ENCODE assay signal across 24 cellular contexts in the genomic region with DNA sequence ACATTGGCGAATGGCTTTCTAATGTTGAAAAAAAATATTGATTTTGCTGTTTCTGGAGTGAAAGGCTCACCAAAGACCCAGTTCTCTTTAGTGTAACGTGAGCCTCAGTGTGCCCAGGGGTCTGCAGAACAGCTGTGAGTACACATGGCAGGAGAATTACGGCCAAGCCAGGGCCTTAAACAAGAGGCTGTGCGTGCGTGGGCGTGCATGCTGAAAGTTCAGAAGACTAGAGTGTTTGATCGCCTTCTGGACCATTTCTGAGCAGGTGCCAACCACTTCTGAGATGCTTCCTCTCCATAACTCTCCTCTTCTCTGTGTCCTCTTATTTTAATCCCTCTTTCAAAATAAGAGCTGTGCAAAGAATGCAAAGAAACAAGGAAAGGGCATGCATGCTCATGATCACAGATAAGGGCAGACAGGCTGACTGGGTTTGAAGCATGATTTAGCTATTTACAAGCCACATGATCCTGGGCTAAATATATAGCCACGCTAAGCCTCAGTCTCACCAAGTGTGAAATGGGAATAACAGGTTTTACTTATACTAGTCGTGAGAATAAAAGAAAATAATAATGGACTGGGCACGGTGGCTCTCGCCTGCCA. TPM values are rescaled to one million over a fixed set of nuclear protein-coding genes. Genes with fewer than 3 reads are reported as not detected.
A peak's percentile ranks its signal among the peaks of the same experiment; 100 is the strongest.
DNase-seq lines count a peak whose midpoint lies in the region; ATAC-seq and TF ChIP-seq lines count a peak whose summit lies in the region.
"Had no signal": no experiment of that assay in that cellular context is flagged by ENCODE, and none has a peak within 500 bp of the region (broad histone marks: within the 10 kb centered on the region; RNA-seq: fewer than 3 reads in every experiment).

No MANE protein-coding gene starts in this region.

- H3K9me3 ChIP-seq in heart right ventricle, result no peaks in the 10 kb centered on the region
- H3K9me3 ChIP-seq: BLaER1, body of pancreas, Caco-2, mucosa of descending colon, pancreas had no signal

- H3K27me3 ChIP-seq in heart right ventricle, result peaks cover 0 to 4% (median 0%) of the 10 kb centered on the region in 7 donors
- H3K27me3 ChIP-seq: BLaER1, body of pancreas had no signal

- no peaks in the 10 kb centered on the region for H3K9me3 Mint-ChIP-seq in activated CD4-positive, alpha-beta T cell treated with anti-CD3 and anti-CD28 coated beads for 36 hours (ENCODE audit: low read depth)
- H3K9me3 Mint-ChIP-seq in nephron progenitor cell, result no peaks in the 10 kb centered on the region
- H3K9me3 Mint-ChIP-seq: HFFc6; IgD-negative memory B cell; stimulated activated effector memory CD8-positive, alpha-beta T cell treated with anti-CD3 and anti-CD28 coated beads, Interleukin-12 subunit alpha, Interleukin-12 subunit beta, amount 100 ng/mL, for 72 hours; T-helper 1 cell treated with Interleukin-12 subunit alpha and Interleukin-12 subunit beta and Interleukin-4 antibody, amounts not matched to agents 30 μg/mL and 1 μg/mL, for 36 hours had no signal

- no peaks in the 10 kb centered on the region for H3K27me3 Mint-ChIP-seq in activated CD4-positive, alpha-beta T cell treated with anti-CD3 and anti-CD28 coated beads for 36 hours
- H3K27me3 Mint-ChIP-seq in nephron progenitor cell (ENCODE audit: low read depth, poor library complexity), result peaks cover 3% of the 10 kb centered on the region

- no peak overlapping the region for H3K4me3 Mint-ChIP-seq in activated CD4-positive, alpha-beta T cell treated with anti-CD3 and anti-CD28 coated beads for 36 hours
- no peak overlapping the region for H3K4me3 Mint-ChIP-seq in nephron progenitor cell
- H3K4me3 Mint-ChIP-seq: HFFc6; IgD-negative memory B cell; T-helper 1 cell treated with Interleukin-12 subunit alpha and Interleukin-12 subunit beta and Interleukin-4 antibody, amounts not matched to agents 30 μg/mL and 1 μg/mL, for 36 hours had no signal

- WGBS in heart right ventricle, 2 donors, result 80 to 84% methylated on average over 11 of the region's 11 CpGs

- peaks cover 12% of the 10 kb centered on the region for H3K4me1 Mint-ChIP-seq in activated CD4-positive, alpha-beta T cell treated with anti-CD3 and anti-CD28 coated beads for 36 hours
- H3K4me1 Mint-ChIP-seq in nephron progenitor cell, result peaks cover 28% of the 10 kb centered on the region
- H3K4me1 Mint-ChIP-seq: IgD-negative memory B cell had no signal

- no peak for ATAC-seq in activated CD4-positive, alpha-beta T cell treated with anti-CD3 and anti-CD28 coated beads for 36 hours
- ATAC-seq in HG02678 (IDR thresholded peaks at IDR 0.05; ENCODE audit: unreplicated experiment) (no peak), heart right ventricle (no peak)
- ATAC-seq: body of pancreas; mucosa of descending colon; pancreas; stimulated activated effector memory CD8-positive, alpha-beta T cell treated with anti-CD3 and anti-CD28 coated beads, Interleukin-12 subunit alpha, Interleukin-12 subunit beta, amount 100 ng/mL, for 72 hours had no signal

- no peak overlapping the region for H3K27ac ChIP-seq in heart right ventricle
- H3K27ac ChIP-seq: BLaER1, body of pancreas, pancreas had no signal

- no peaks in the 10 kb centered on the region for H3K36me3 Mint-ChIP-seq in activated CD4-positive, alpha-beta T cell treated with anti-CD3 and anti-CD28 coated beads for 36 hours (ENCODE audit: low read depth)
- H3K36me3 Mint-ChIP-seq in nephron progenitor cell (ENCODE audit: low read depth), result no peaks in the 10 kb centered on the region
- H3K36me3 Mint-ChIP-seq: IgD-negative memory B cell; stimulated activated effector memory CD8-positive, alpha-beta T cell treated with anti-CD3 and anti-CD28 coated beads, Interleukin-12 subunit alpha, Interleukin-12 subunit beta, amount 100 ng/mL, for 72 hours had no signal

- TF ChIP-seq CTCF in nephron progenitor cell (IDR thresholded peaks at IDR 0.05) (no peak), heart right ventricle (IDR thresholded peaks at IDR 0.05) (no peak)

- H3K4me3 ChIP-seq in heart right ventricle, result no peak overlapping the region
- H3K4me3 ChIP-seq: BLaER1, body of pancreas, lung, mucosa of descending colon, pancreas had no signal

- H3K4me1 ChIP-seq in heart right ventricle, result no peaks in the 10 kb centered on the region
- H3K4me1 ChIP-seq: BLaER1, body of pancreas, Caco-2, pancreas had no signal

- intact Hi-C loops in activated CD4-positive, alpha-beta T cell treated with anti-CD3 and anti-CD28 coated beads for 36 hours (cut with DNase I, micrococcal nuclease), result no loop called here
- intact Hi-C loops in heart right ventricle (cut with DNase I), result no loop called here

- CTCF ChIA-PET in activated CD4-positive, alpha-beta T cell treated with anti-CD3 and anti-CD28 coated beads for 36 hours (lab: Charles Lee), result interaction anchor here (0.6 kb wide), 1 partner anchor 107 kb away, joined by 3 read pairs; no protein-coding TSS in a partner anchor

- DNase-seq in activated CD4-positive, alpha-beta T cell treated with anti-CD3 and anti-CD28 coated beads for 36 hours, result peak; percentile 26
- no peak for DNase-seq in activated CD4-positive, alpha-beta T cell treated with anti-CD3 and anti-CD28 coated beads, Interleukin-2, amount 50 U/mL, for 4 hours
- DNase-seq in NCI-H146 (lab: John Stamatoyannopoulos, UW) (peak; percentile 59), OCI-M1 (lab: John Stamatoyannopoulos, UW) (peak; percentile 0), nephron progenitor cell (peak; percentile 17), heart right ventricle (no peak)
- DNase-seq in activated CD8-positive, alpha-beta memory T cell treated with anti-CD3 and anti-CD28 coated beads for 24 hours, result no peak
- DNase-seq: ACHN; activated CD4-positive, alpha-beta T cell treated with anti-CD3 and anti-CD28 coated beads for 1 hour; activated CD8-positive, alpha-beta memory T cell treated with anti-CD3 and anti-CD28 coated beads, Interleukin-2, amount 50 U/mL, for 48 hours; body of pancreas; Caco-2; EL; HFFc6; kidney glomerular epithelial cell; mucosa of descending colon; NCI-H1417; pancreas had no signal

- H3K36me3 ChIP-seq in heart right ventricle, result no peaks in the 10 kb centered on the region
- H3K36me3 ChIP-seq: BLaER1, pancreas had no signal

- H3K27ac Mint-ChIP-seq in activated CD4-positive, alpha-beta T cell treated with anti-CD3 and anti-CD28 coated beads for 36 hours, result no peak overlapping the region
- H3K27ac Mint-ChIP-seq in nephron progenitor cell, result no peak overlapping the region
- H3K27ac Mint-ChIP-seq: HFFc6; IgD-negative memory B cell; stimulated activated effector memory CD8-positive, alpha-beta T cell treated with anti-CD3 and anti-CD28 coated beads, Interleukin-12 subunit alpha, Interleukin-12 subunit beta, amount 100 ng/mL, for 72 hours; T-helper 1 cell treated with Interleukin-12 subunit alpha and Interleukin-12 subunit beta and Interleukin-4 antibody, amounts not matched to agents 30 μg/mL and 1 μg/mL, for 36 hours had no signal

- POLR2A ChIA-PET in activated CD4-positive, alpha-beta T cell treated with anti-CD3 and anti-CD28 coated beads for 36 hours (lab: Charles Lee), result no interaction called here

RNA-seq across cellular contexts. Expression of gene PHEX, which starts 9.9 kb away (rescaled TPM):
- total RNA-seq in activated CD4-positive, alpha-beta T cell treated with anti-CD3 and anti-CD28 coated beads for 36 hours, result 1 to 10 TPM; 3.0 to 3.7 TPM
- under 1 TPM in 8 of 10 donors, not detected in 2; 0.07 to 0.36 (median 0.21) TPM for total RNA-seq in heart right ventricle
- polyA plus RNA-seq in heart right ventricle, result under 1 TPM in 1 of 2 donors, not detected in 1; 0.01 TPM
- total RNA-seq: body of pancreas had no signal

Comparison
In these comparisons a context has a peak if more than half of its experiments do, and no peak if none do; other contexts are left out.
1. DNase-seq: peak in activated CD4-positive, alpha-beta T cell treated with anti-CD3 and anti-CD28 coated beads for 36 hours (single experiment), NCI-H146 (single experiment), OCI-M1 (single experiment) and nephron progenitor cell (single experiment); none in activated CD4-positive, alpha-beta T cell treated with anti-CD3 and anti-CD28 coated beads, Interleukin-2, amount 50 U/mL, for 4 hours (0 of 2), heart right ventricle (0 of 2) and activated CD8-positive, alpha-beta memory T cell treated with anti-CD3 and anti-CD28 coated beads for 24 hours (single experiment).